9 cellular contexts compared by ENCODE assay signal in genomic region chr9:120874861-120875565, GRCh38. TPM values are rescaled to one million over a fixed set of nuclear protein-coding genes. Genes with fewer than 3 reads are reported as not detected.
DNase-seq lines count a peak whose midpoint lies in the region; ATAC-seq and TF ChIP-seq lines count a peak whose summit lies in the region.
"Had no signal": no experiment of that assay in that cellular context is flagged by ENCODE, and none has a peak within 500 bp of the region (broad histone marks: within the 10 kb centered on the region; RNA-seq: fewer than 3 reads in every experiment).

No MANE protein-coding gene starts in this region.

- no peaks in the 10 kb centered on the region for H3K9me3 Mint-ChIP-seq in activated T-cell treated with anti-CD3 and anti-CD28 coated beads, Interleukin-2, amount 50 U/mL, for 4 hours

- H3K27me3 Mint-ChIP-seq in activated T-cell treated with anti-CD3 and anti-CD28 coated beads, Interleukin-2, amount 50 U/mL, for 4 hours (ENCODE audit: low read depth), result no peaks in the 10 kb centered on the region
- no peaks in the 10 kb centered on the region for H3K27me3 Mint-ChIP-seq in T-helper 17 cell

- no peak for ATAC-seq in activated T-cell treated with anti-CD3 and anti-CD28 coated beads, Interleukin-2, amount 50 U/mL, for 4 hours
- no peak for ATAC-seq in T-helper 17 cell
- no peak for ATAC-seq in GM21423 (IDR thresholded peaks at IDR 0.05; ENCODE audit: unreplicated experiment)

- no peak for DNase-seq in activated T-cell treated with anti-CD3 and anti-CD28 coated beads, Interleukin-2, amount 50 U/mL, for 4 hours
- no peak for DNase-seq in activated T-cell treated with anti-CD3 and anti-CD28 coated beads, Interleukin-2, amount 50 U/mL, for 48 hours
- DNase-seq in T-helper 17 cell (no peak), fibroblast of villous mesenchyme (ENCODE audit: low read depth) (no peak), NCI-H1105 (lab: John Stamatoyannopoulos, UW) (no peak), GM19240 (ENCODE audit: insufficient read length, low spot score) (no peak)

- H3K4me3 ChIP-seq in fibroblast of villous mesenchyme (ENCODE audit: low read depth, low read length), result peak overlapping the region; percentile 84

- TF ChIP-seq CTCF in fibroblast of villous mesenchyme (IDR thresholded peaks at IDR 0.05; ENCODE audit: insufficient read depth, low read depth, low read length), result no peak

- H3K36me3 Mint-ChIP-seq in activated T-cell treated with anti-CD3 and anti-CD28 coated beads, Interleukin-2, amount 50 U/mL, for 4 hours (ENCODE audit: insufficient read depth), result peaks cover 22% of the 10 kb centered on the region
- peaks cover 16% of the 10 kb centered on the region for H3K36me3 Mint-ChIP-seq in T-helper 17 cell (ENCODE audit: low read depth)

- H3K9me3 ChIP-seq in T-helper 17 cell (ENCODE audit: control insufficient read depth, low read length, poor library complexity, severe bottlenecking), result no peaks in the 10 kb centered on the region

- H3K27ac Mint-ChIP-seq in T-helper 17 cell, result peak overlapping the region; percentile 95

- peak overlapping the region; percentile 87 for H3K27ac ChIP-seq in temporal lobe (ENCODE audit: low read depth, low read length)
- H3K27ac ChIP-seq: C4-2B had no signal

- peak overlapping the region; percentile 85 for H3K4me3 Mint-ChIP-seq in activated T-cell treated with anti-CD3 and anti-CD28 coated beads, Interleukin-2, amount 50 U/mL, for 4 hours
- H3K4me3 Mint-ChIP-seq in T-helper 17 cell, result peak overlapping the region; percentile 89

- H3K4me1 Mint-ChIP-seq in activated T-cell treated with anti-CD3 and anti-CD28 coated beads, Interleukin-2, amount 50 U/mL, for 4 hours (ENCODE audit: low read depth), result peaks cover 70% of the 10 kb centered on the region
- H3K4me1 Mint-ChIP-seq in T-helper 17 cell, result peaks cover 60% of the 10 kb centered on the region

RNA-seq across cellular contexts. Expression of gene PHF19, which starts 2.0 kb away (rescaled TPM):
- 10 to 100 TPM; 59.2 to 75.1 (median 64.8) TPM for total RNA-seq in activated T-cell treated with anti-CD3 and anti-CD28 coated beads, Interleukin-2, amount 50 U/mL, for 4 hours
- total RNA-seq in T-helper 17 cell (10 to 100 TPM; 69.9 to 96.9 TPM), fibroblast of villous mesenchyme (27.1 and 35.8 TPM in 2 replicates), temporal lobe (3.9 TPM)

RNA-seq across cellular contexts. Expression of gene PSMD5, which starts 32.3 kb away (rescaled TPM):
- 10 to 100 TPM; 64.3 to 75.9 (median 73.3) TPM for total RNA-seq in activated T-cell treated with anti-CD3 and anti-CD28 coated beads, Interleukin-2, amount 50 U/mL, for 4 hours
- total RNA-seq in T-helper 17 cell (10 to 100 TPM; 37.2 to 51.5 TPM), fibroblast of villous mesenchyme (35.1 and 50.1 TPM in 2 replicates), temporal lobe (22.9 TPM)

RNA-seq across cellular contexts. Expression of gene TRAF1, which starts 51.6 kb away (rescaled TPM):
- total RNA-seq in activated T-cell treated with anti-CD3 and anti-CD28 coated beads, Interleukin-2, amount 50 U/mL, for 4 hours, result 100 to 1,000 TPM; 256 to 343 (median 265) TPM
- 100 to 1,000 TPM; 103 to 118 TPM for total RNA-seq in T-helper 17 cell
- total RNA-seq in fibroblast of villous mesenchyme, result 0.86 and 1.6 TPM in 2 replicates
- 2.0 TPM for total RNA-seq in temporal lobe

Comparison
In these comparisons a context has a peak if more than half of its experiments do, and no peak if none do; other contexts are left out.
1. RNA of gene TRAF1, which starts 51.6 kb away (total RNA-seq): 256 to 343 TPM in activated T-cell treated with anti-CD3 and anti-CD28 coated beads, Interleukin-2, amount 50 U/mL, for 4 hours and 103 to 118 TPM in T-helper 17 cell; 2.0 TPM in temporal lobe (single experiment) and 0.86 to 1.6 TPM in fibroblast of villous mesenchyme; every median in the first group is over 10 times any median in the second.